ENCODE assay signal across 14 cellular contexts in the genomic region with DNA sequence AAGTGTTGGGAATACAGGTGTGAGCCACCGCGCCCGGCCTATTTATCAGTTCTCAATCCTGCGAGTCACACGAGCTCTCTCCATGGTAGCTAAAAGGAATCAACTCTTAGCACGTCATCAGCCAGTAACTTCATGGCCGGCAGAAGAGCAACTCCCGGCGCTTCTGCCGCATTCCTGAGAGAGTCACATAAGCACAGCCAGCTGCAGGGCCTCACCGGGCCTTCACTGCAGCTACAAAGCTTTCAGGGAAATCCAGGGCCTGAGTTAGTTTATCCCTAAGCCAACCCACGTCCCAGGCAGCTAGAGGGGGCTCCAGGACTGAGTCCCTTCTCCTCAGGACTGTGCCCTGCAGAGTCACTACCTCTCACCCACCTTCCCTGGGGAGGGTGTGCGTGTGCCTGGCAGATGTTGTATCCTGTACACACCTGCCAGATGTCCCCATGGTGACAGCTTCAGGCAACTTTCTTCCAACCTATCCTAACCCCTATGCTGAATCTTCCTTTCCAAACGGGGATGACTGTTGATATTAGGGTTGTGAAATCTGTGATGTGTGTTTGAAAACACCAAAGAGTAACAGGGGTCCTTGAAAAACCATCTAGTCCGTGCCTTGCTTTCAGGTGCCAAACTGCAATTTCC.
DNase-seq lines count a peak whose midpoint lies in the region; ATAC-seq and TF ChIP-seq lines count a peak whose summit lies in the region.
"Had no signal": no experiment of that assay in that cellular context is flagged by ENCODE, and none has a peak within 500 bp of the region (broad histone marks: within the 10 kb centered on the region; RNA-seq: fewer than 3 reads in every experiment).

No MANE protein-coding gene starts in this region.

- no peak overlapping the region for H3K4me3 ChIP-seq in astrocyte of the spinal cord (ENCODE audit: low read depth, low read length)
- H3K4me3 ChIP-seq: SJSA1 had no signal

- H3K4me1 Mint-ChIP-seq in stimulated activated memory B cell treated with anti-CD40 and anti-IgM and Interleukin-4, amounts not matched to agents 10 μg/mL and 1 μg/mL and 100 μg/mL, for 72 hours = peaks cover 28% of the 10 kb centered on the region

- peaks cover 39% of the 10 kb centered on the region for H3K36me3 Mint-ChIP-seq in stimulated activated memory B cell treated with anti-CD40 and anti-IgM and Interleukin-4, amounts not matched to agents 10 μg/mL and 1 μg/mL and 100 μg/mL, for 72 hours

- H3K4me3 Mint-ChIP-seq in stimulated activated memory B cell treated with anti-CD40 and anti-IgM and Interleukin-4, amounts not matched to agents 10 μg/mL and 1 μg/mL and 100 μg/mL, for 72 hours = no peak overlapping the region

- H3K27ac Mint-ChIP-seq in stimulated activated memory B cell treated with anti-CD40 and anti-IgM and Interleukin-4, amounts not matched to agents 10 μg/mL and 1 μg/mL and 100 μg/mL, for 72 hours = peak overlapping the region; percentile 22

- peak; percentile 17 for TF ChIP-seq CTCF in astrocyte of the spinal cord (IDR thresholded peaks at IDR 0.05; ENCODE audit: low read depth, low read length)

- peak; percentile 3 for DNase-seq in HCEC 1CT
- DNase-seq in astrocyte of the spinal cord (ENCODE audit: low read depth, low spot score) = peak; percentile 58
- peak; percentile 84 for DNase-seq in iris pigment epithelial cell (ENCODE audit: low read depth)
- DNase-seq in HK-2 (ENCODE audit: unreplicated experiment) = no peak
- no peak for DNase-seq in NCI-H526 treated with DMSO at 0.1 percent for 48 hours (lab: John Stamatoyannopoulos, UW)
- DNase-seq: activated CD4-positive, alpha-beta T cell treated with anti-CD3 and anti-CD28 coated beads for 4 hours; activated naive CD4-positive, alpha-beta T cell treated with Interleukin-2 at 50 U/mL for 16 hours; NCI-H345; occipital lobe; stimulated activated CD4-positive, alpha-beta T cell treated with anti-CD3 and anti-CD28 coated beads, Interleukin-4, amount 100 ng/mL, for 4 hours; substantia nigra had no signal

- no peak for ATAC-seq in stimulated activated memory B cell treated with anti-CD40 and anti-IgM and Interleukin-4, amounts not matched to agents 10 μg/mL and 1 μg/mL and 100 μg/mL, for 72 hours
- no peak for ATAC-seq in HG02973 (IDR thresholded peaks at IDR 0.05; ENCODE audit: unreplicated experiment)

- no peaks in the 10 kb centered on the region for H3K27me3 Mint-ChIP-seq in stimulated activated memory B cell treated with anti-CD40 and anti-IgM and Interleukin-4, amounts not matched to agents 10 μg/mL and 1 μg/mL and 100 μg/mL, for 72 hours

- in situ Hi-C loops in astrocyte of the spinal cord (cut with HindIII; ENCODE audit: low sequenced_read_pairs) = no loop called here

- no peaks in the 10 kb centered on the region for H3K9me3 Mint-ChIP-seq in stimulated activated memory B cell treated with anti-CD40 and anti-IgM and Interleukin-4, amounts not matched to agents 10 μg/mL and 1 μg/mL and 100 μg/mL, for 72 hours

Comparison
In these comparisons a context has a peak if more than half of its experiments do, and no peak if none do; other contexts are left out.
1. DNase-seq: peak in HCEC 1CT (single experiment), astrocyte of the spinal cord (single experiment) and iris pigment epithelial cell (single experiment); none in HK-2 (single experiment) and NCI-H526 treated with DMSO at 0.1 percent for 48 hours (single experiment).